In the genomic region with DNA sequence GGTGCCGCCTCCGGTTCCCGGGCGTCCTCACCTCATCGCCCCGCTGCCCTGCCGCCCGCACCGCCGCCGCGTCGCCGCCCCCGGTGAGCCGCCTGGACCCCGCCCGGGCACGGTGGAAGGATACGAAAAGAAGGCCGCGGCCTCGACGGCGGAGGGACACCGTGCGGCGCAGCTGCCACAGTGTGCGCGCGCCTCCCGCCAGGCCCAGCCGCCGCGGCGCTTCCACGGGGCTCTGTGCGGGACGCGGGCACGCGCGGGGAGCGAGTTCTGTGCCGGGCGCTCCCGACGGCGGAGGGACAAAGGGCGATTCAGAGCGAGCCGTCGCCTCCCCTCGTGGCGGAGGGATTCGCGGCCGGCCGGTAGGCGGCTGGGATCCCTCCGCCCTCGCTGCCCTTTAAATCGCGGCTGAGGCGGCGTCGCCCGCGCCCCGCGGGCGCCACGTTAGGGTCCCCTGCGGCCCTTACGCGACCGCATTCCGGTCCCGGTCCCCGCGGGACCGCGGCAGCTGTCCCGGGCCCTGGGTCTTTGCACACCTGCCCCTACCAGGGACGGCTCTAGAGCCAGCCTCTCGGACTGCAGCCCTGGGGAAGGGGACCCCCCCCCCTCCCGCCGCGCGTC, we compare ENCODE assay signal across 1 cellular context.
TF ChIP-seq lines count a peak whose summit lies in the region.

No MANE protein-coding gene starts in this region.

TF ChIP-seq in GM12878, 131 proteins besides CTCF, POLR2A, EP300 and RAD21 (continued from another document and continues in another):
- TF ChIP-seq, protein P1, sequence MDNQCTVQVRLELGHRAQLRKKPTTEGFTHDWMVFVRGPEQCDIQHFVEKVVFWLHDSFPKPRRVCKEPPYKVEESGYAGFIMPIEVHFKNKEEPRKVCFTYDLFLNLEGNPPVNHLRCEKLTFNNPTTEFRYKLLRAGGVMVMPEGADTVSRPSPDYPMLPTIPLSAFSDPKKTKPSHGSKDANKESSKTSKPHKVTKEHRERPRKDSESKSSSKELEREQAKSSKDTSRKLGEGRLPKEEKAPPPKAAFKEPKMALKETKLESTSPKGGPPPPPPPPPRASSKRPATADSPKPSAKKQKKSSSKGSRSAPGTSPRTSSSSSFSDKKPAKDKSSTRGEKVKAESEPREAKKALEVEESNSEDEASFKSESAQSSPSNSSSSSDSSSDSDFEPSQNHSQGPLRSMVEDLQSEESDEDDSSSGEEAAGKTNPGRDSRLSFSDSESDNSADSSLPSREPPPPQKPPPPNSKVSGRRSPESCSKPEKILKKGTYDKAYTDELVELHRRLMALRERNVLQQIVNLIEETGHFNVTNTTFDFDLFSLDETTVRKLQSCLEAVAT (IDR thresholded peaks at IDR 0.05): 0 out of 2 replicates have a peak, but pooled peaks have one; percentile 25
- peak; percentile 88 for TF ChIP-seq POU2F2 (IDR thresholded peaks at IDR 0.05; ENCODE audit: borderline replicate concordance, low read depth, low read length)
- TF ChIP-seq, protein P2, sequence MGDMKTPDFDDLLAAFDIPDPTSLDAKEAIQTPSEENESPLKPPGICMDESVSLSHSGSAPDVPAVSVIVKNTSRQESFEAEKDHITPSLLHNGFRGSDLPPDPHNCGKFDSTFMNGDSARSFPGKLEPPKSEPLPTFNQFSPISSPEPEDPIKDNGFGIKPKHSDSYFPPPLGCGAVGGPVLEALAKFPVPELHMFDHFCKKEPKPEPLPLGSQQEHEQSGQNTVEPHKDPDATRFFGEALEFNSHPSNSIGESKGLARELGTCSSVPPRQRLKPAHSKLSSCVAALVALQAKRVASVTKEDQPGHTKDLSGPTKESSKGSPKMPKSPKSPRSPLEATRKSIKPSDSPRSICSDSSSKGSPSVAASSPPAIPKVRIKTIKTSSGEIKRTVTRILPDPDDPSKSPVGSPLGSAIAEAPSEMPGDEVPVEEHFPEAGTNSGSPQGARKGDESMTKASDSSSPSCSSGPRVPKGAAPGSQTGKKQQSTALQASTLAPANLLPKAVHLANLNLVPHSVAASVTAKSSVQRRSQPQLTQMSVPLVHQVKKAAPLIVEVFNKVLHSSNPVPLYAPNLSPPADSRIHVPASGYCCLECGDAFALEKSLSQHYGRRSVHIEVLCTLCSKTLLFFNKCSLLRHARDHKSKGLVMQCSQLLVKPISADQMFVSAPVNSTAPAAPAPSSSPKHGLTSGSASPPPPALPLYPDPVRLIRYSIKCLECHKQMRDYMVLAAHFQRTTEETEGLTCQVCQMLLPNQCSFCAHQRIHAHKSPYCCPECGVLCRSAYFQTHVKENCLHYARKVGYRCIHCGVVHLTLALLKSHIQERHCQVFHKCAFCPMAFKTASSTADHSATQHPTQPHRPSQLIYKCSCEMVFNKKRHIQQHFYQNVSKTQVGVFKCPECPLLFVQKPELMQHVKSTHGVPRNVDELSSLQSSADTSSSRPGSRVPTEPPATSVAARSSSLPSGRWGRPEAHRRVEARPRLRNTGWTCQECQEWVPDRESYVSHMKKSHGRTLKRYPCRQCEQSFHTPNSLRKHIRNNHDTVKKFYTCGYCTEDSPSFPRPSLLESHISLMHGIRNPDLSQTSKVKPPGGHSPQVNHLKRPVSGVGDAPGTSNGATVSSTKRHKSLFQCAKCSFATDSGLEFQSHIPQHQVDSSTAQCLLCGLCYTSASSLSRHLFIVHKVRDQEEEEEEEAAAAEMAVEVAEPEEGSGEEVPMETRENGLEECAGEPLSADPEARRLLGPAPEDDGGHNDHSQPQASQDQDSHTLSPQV (IDR thresholded peaks at IDR 0.05): 0 out of 2 replicates have a peak, but pooled peaks have one; percentile 46
- peak; percentile 63 for TF ChIP-seq TCF12 (IDR thresholded peaks at IDR 0.05; ENCODE audit: low read depth, low read length)
- TF ChIP-seq ZNF384 (IDR thresholded peaks at IDR 0.05; ENCODE audit: borderline replicate concordance, low read depth, low read length): no peak
- peak; percentile 98 for TF ChIP-seq ZNF207 (IDR thresholded peaks at IDR 0.05; ENCODE audit: borderline replicate concordance)
- no peak for TF ChIP-seq MEF2A (IDR thresholded peaks at IDR 0.05; ENCODE audit: insufficient read depth, low read depth, low read length)
- TF ChIP-seq CHD4 (IDR thresholded peaks at IDR 0.05): no peak
- TF ChIP-seq TCF7 (IDR thresholded peaks at IDR 0.05; ENCODE audit: borderline replicate concordance): no peak
- TF ChIP-seq KAT2A (conservative IDR thresholded peaks at IDR 0.05; ENCODE audit: control insufficient read depth, low read depth, low read length): no peak
- TF ChIP-seq, protein P3, sequence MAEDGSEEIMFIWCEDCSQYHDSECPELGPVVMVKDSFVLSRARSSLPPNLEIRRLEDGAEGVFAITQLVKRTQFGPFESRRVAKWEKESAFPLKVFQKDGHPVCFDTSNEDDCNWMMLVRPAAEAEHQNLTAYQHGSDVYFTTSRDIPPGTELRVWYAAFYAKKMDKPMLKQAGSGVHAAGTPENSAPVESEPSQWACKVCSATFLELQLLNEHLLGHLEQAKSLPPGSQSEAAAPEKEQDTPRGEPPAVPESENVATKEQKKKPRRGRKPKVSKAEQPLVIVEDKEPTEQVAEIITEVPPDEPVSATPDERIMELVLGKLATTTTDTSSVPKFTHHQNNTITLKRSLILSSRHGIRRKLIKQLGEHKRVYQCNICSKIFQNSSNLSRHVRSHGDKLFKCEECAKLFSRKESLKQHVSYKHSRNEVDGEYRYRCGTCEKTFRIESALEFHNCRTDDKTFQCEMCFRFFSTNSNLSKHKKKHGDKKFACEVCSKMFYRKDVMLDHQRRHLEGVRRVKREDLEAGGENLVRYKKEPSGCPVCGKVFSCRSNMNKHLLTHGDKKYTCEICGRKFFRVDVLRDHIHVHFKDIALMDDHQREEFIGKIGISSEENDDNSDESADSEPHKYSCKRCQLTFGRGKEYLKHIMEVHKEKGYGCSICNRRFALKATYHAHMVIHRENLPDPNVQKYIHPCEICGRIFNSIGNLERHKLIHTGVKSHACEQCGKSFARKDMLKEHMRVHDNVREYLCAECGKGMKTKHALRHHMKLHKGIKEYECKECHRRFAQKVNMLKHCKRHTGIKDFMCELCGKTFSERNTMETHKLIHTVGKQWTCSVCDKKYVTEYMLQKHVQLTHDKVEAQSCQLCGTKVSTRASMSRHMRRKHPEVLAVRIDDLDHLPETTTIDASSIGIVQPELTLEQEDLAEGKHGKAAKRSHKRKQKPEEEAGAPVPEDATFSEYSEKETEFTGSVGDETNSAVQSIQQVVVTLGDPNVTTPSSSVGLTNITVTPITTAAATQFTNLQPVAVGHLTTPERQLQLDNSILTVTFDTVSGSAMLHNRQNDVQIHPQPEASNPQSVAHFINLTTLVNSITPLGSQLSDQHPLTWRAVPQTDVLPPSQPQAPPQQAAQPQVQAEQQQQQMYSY (CRISPR knock-in tag; IDR thresholded peaks at IDR 0.05): 0 out of 2 replicates have a peak, but pooled peaks have one; percentile 20
- peak; percentile 79 for TF ChIP-seq RUNX3 (IDR thresholded peaks at IDR 0.05; ENCODE audit: low read length)
- peak; percentile 100 for TF ChIP-seq LARP7 (IDR thresholded peaks at IDR 0.05)
- TF ChIP-seq CBX5 (IDR thresholded peaks at IDR 0.05; ENCODE audit: low read depth): no peak
- TF ChIP-seq NFXL1 (IDR thresholded peaks at IDR 0.05; ENCODE audit: borderline replicate concordance): peak; percentile 71; the same call in 1 of the 2 replicates
- TF ChIP-seq, protein P4, sequence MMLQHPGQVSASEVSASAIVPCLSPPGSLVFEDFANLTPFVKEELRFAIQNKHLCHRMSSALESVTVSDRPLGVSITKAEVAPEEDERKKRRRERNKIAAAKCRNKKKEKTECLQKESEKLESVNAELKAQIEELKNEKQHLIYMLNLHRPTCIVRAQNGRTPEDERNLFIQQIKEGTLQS (IDR thresholded peaks at IDR 0.05; ENCODE audit: borderline replicate concordance, extremely low read depth, low read depth, low read length): no peak
- peak; percentile 84 for TF ChIP-seq MXI1 (IDR thresholded peaks at IDR 0.05; ENCODE audit: low read depth, low read length)
- TF ChIP-seq, protein P5, sequence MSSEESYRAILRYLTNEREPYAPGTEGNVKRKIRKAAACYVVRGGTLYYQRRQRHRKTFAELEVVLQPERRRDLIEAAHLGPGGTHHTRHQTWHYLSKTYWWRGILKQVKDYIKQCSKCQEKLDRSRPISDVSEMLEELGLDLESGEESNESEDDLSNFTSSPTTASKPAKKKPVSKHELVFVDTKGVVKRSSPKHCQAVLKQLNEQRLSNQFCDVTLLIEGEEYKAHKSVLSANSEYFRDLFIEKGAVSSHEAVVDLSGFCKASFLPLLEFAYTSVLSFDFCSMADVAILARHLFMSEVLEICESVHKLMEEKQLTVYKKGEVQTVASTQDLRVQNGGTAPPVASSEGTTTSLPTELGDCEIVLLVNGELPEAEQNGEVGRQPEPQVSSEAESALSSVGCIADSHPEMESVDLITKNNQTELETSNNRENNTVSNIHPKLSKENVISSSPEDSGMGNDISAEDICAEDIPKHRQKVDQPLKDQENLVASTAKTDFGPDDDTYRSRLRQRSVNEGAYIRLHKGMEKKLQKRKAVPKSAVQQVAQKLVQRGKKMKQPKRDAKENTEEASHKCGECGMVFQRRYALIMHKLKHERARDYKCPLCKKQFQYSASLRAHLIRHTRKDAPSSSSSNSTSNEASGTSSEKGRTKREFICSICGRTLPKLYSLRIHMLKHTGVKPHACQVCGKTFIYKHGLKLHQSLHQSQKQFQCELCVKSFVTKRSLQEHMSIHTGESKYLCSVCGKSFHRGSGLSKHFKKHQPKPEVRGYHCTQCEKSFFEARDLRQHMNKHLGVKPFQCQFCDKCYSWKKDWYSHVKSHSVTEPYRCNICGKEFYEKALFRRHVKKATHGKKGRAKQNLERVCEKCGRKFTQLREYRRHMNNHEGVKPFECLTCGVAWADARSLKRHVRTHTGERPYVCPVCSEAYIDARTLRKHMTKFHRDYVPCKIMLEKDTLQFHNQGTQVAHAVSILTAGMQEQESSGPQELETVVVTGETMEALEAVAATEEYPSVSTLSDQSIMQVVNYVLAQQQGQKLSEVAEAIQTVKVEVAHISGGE (CRISPR knock-in tag; IDR thresholded peaks at IDR 0.05): no peak
- TF ChIP-seq, protein P6, sequence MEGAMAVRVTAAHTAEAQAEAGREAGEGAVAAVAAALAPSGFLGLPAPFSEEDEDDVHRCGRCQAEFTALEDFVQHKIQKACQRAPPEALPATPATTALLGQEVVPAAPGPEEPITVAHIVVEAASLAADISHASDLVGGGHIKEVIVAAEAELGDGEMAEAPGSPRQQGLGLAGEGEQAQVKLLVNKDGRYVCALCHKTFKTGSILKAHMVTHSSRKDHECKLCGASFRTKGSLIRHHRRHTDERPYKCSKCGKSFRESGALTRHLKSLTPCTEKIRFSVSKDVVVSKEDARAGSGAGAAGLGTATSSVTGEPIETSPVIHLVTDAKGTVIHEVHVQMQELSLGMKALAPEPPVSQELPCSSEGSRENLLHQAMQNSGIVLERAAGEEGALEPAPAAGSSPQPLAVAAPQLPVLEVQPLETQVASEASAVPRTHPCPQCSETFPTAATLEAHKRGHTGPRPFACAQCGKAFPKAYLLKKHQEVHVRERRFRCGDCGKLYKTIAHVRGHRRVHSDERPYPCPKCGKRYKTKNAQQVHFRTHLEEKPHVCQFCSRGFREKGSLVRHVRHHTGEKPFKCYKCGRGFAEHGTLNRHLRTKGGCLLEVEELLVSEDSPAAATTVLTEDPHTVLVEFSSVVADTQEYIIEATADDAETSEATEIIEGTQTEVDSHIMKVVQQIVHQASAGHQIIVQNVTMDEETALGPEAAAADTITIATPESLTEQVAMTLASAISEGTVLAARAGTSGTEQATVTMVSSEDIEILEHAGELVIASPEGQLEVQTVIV (IDR thresholded peaks at IDR 0.05; ENCODE audit: borderline replicate concordance, partially characterized antibody): no peak
- no peak for TF ChIP-seq NBN (IDR thresholded peaks at IDR 0.05)
- TF ChIP-seq SREBF2 (IDR thresholded peaks at IDR 0.05; ENCODE audit: low read length): no peak
- TF ChIP-seq EGR1 (IDR thresholded peaks at IDR 0.05; ENCODE audit: borderline replicate concordance in 1 of 2, low read depth in 2 of 2, low read length in 2 of 2): peak in 1 of 2 experiments; percentile 61; a peak in 2 of 3 replicates
- TF ChIP-seq, protein P7, sequence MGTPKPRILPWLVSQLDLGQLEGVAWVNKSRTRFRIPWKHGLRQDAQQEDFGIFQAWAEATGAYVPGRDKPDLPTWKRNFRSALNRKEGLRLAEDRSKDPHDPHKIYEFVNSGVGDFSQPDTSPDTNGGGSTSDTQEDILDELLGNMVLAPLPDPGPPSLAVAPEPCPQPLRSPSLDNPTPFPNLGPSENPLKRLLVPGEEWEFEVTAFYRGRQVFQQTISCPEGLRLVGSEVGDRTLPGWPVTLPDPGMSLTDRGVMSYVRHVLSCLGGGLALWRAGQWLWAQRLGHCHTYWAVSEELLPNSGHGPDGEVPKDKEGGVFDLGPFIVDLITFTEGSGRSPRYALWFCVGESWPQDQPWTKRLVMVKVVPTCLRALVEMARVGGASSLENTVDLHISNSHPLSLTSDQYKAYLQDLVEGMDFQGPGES (IDR thresholded peaks at IDR 0.05): 0 out of 2 replicates have a peak, but pooled peaks have one; percentile 43
- TF ChIP-seq IKZF1 (conservative IDR thresholded peaks at IDR 0.05): peak; percentile 99
- TF ChIP-seq KLF5 (IDR thresholded peaks at IDR 0.05; ENCODE audit: partially characterized antibody): peak; percentile 60
- TF ChIP-seq, protein P8, sequence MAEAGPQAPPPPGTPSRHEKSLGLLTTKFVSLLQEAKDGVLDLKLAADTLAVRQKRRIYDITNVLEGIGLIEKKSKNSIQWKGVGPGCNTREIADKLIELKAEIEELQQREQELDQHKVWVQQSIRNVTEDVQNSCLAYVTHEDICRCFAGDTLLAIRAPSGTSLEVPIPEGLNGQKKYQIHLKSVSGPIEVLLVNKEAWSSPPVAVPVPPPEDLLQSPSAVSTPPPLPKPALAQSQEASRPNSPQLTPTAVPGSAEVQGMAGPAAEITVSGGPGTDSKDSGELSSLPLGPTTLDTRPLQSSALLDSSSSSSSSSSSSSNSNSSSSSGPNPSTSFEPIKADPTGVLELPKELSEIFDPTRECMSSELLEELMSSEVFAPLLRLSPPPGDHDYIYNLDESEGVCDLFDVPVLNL (IDR thresholded peaks at IDR 0.05; ENCODE audit: low read depth, low read length): no peak
- TF ChIP-seq BHLHE40 (IDR thresholded peaks at IDR 0.05; ENCODE audit: borderline replicate concordance in 1 of 2, low read depth in 2 of 2, low read length in 1 of 2): peak in 1 of 2 experiments; percentile 84; a peak in 2 of 4 replicates
- no peak for TF ChIP-seq MYB (IDR thresholded peaks at IDR 0.05; ENCODE audit: borderline replicate concordance, low read depth, low read length)
- TF ChIP-seq MYC (IDR thresholded peaks at IDR 0.05; ENCODE audit: insufficient read depth, insufficient read length, insufficient replicate concordance, low read length, severe bottlenecking): peak; percentile 96
- TF ChIP-seq ZSCAN29 (IDR thresholded peaks at IDR 0.05): peak; percentile 61
- TF ChIP-seq FOS (IDR thresholded peaks at IDR 0.05; ENCODE audit: borderline replicate concordance, extremely low read depth, insufficient read length): no peak
- peak; percentile 95; the same call in 1 of the 2 replicates for TF ChIP-seq RB1 (IDR thresholded peaks at IDR 0.05; ENCODE audit: borderline replicate concordance)
- TF ChIP-seq, protein P9, sequence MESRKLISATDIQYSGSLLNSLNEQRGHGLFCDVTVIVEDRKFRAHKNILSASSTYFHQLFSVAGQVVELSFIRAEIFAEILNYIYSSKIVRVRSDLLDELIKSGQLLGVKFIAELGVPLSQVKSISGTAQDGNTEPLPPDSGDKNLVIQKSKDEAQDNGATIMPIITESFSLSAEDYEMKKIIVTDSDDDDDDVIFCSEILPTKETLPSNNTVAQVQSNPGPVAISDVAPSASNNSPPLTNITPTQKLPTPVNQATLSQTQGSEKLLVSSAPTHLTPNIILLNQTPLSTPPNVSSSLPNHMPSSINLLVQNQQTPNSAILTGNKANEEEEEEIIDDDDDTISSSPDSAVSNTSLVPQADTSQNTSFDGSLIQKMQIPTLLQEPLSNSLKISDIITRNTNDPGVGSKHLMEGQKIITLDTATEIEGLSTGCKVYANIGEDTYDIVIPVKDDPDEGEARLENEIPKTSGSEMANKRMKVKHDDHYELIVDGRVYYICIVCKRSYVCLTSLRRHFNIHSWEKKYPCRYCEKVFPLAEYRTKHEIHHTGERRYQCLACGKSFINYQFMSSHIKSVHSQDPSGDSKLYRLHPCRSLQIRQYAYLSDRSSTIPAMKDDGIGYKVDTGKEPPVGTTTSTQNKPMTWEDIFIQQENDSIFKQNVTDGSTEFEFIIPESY (IDR thresholded peaks at IDR 0.05): no peak; the same call in 1 of the 2 replicates
